In the genomic region with DNA sequence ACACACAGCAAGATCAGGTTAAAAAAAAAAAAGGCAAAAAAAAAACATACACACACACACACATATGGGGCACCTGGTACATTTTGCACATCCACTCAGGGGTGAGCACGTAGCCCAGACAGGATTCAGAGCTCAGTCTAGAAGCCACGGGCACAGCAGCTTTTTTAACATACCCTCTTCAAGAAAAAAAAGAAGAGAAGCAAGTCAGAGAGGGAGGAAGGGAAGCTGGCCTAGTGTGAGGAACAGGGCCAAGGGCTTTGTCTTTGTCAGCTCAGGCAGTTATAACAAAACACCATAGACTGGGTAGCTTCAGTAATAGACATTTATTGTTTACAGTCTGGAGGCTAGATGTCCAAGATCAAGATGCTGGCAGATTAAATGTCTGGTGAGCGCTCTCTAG, we compare ENCODE assay signal across 10 cellular contexts. TPM values are rescaled to one million over a fixed set of nuclear protein-coding genes. Genes with fewer than 3 reads are reported as not detected.
DNase-seq lines count a peak whose midpoint lies in the region; ATAC-seq and TF ChIP-seq lines count a peak whose summit lies in the region.
"Had no signal": no experiment of that assay in that cellular context is flagged by ENCODE, and none has a peak within 500 bp of the region (broad histone marks: within the 10 kb centered on the region; RNA-seq: fewer than 3 reads in every experiment).

No MANE protein-coding gene starts in this region.

- peaks cover 41% of the 10 kb centered on the region for H3K36me3 ChIP-seq in RWPE2 (ENCODE audit: low read depth)
- peaks cover 0 to 7% (median 2%) of the 10 kb centered on the region in 4 donors for H3K36me3 ChIP-seq in sigmoid colon

- intact Hi-C loops in sigmoid colon (cut with DNase I) = loop anchor here (10.0 kb wide), 1 partner anchor 949 kb away; a partner anchor contains a TSS

- H3K4me3 ChIP-seq in RWPE2 (ENCODE audit: severe bottlenecking) (no peak overlapping the region), sigmoid colon (no peak overlapping the region)

- H3K9me3 ChIP-seq in RWPE2 (ENCODE audit: severe bottlenecking) (no peaks in the 10 kb centered on the region), sigmoid colon (no peaks in the 10 kb centered on the region)

- H3K27ac Mint-ChIP-seq in effector memory CD8-positive, alpha-beta T cell = peak overlapping the region; percentile 92 to 96

- peaks cover 25% of the 10 kb centered on the region for H3K36me3 Mint-ChIP-seq in effector memory CD8-positive, alpha-beta T cell (ENCODE audit: insufficient read depth)

- H3K27ac ChIP-seq in RWPE2 (ENCODE audit: poor library complexity, severe bottlenecking) (peak overlapping the region; percentile 99), sigmoid colon (peak overlapping the region; percentile 97 to 100 (median 100))

- 59 to 78% methylated on average over 3 of the region's 3 CpGs for WGBS in sigmoid colon, 2 donors

- H3K4me1 Mint-ChIP-seq in effector memory CD8-positive, alpha-beta T cell (ENCODE audit: low read depth in 2 of 2) = peaks cover 19 to 32% of the 10 kb centered on the region in 2 donors

- H3K4me1 ChIP-seq in RWPE2 (ENCODE audit: insufficient read depth, poor library complexity, severe bottlenecking) (peaks cover 23% of the 10 kb centered on the region), sigmoid colon (peaks cover 0 to 68% (median 65%) of the 10 kb centered on the region in 4 donors)

- no peaks in the 10 kb centered on the region for H3K9me3 Mint-ChIP-seq in effector memory CD8-positive, alpha-beta T cell

- TF ChIP-seq POLR2A in sigmoid colon (IDR thresholded peaks at IDR 0.05) = no peak

- TF ChIP-seq CTCF in RWPE2 (IDR thresholded peaks at IDR 0.05; ENCODE audit: poor library complexity, severe bottlenecking) = no peak
- no peak for TF ChIP-seq CTCF in sigmoid colon (IDR thresholded peaks at IDR 0.05)

- DNase-seq in H4 (ENCODE audit: low spot score) (peak; percentile 17), RWPE2 (ENCODE audit: low spot score) (no peak), sigmoid colon (peak; percentile 85), NCI-H2107 (lab: John Stamatoyannopoulos, UW) (no peak), NCI-H146 (lab: John Stamatoyannopoulos, UW) (no peak)
- DNase-seq in effector memory CD8-positive, alpha-beta T cell = no peak
- DNase-seq: activated CD4-positive, CD25-positive, alpha-beta regulatory T cell treated with anti-CD3 and anti-CD28 coated beads, Interleukin-2, amount 50 U/mL, for 72 hours; NCI-H774 had no signal

- no peaks in the 10 kb centered on the region for H3K27me3 Mint-ChIP-seq in effector memory CD8-positive, alpha-beta T cell

- ATAC-seq in RWPE2 (ENCODE audit: low read depth) = no peak
- ATAC-seq in effector memory CD8-positive, alpha-beta T cell (replicated peaks) = no peak
- ATAC-seq in HG02571 (IDR thresholded peaks at IDR 0.05; ENCODE audit: unreplicated experiment) = no peak
- ATAC-seq: left lobe of liver had no signal

- TF ChIP-seq EP300 in sigmoid colon (IDR thresholded peaks at IDR 0.05) = peak in 3 of 4 donors; percentile 40 to 79 (median 78)

- H3K27me3 ChIP-seq in RWPE2 (ENCODE audit: insufficient read depth, poor library complexity, severe bottlenecking) (no peaks in the 10 kb centered on the region), sigmoid colon (no peaks in the 10 kb centered on the region)

- no peak overlapping the region for H3K4me3 Mint-ChIP-seq in effector memory CD8-positive, alpha-beta T cell

RNA-seq across cellular contexts. Expression of a gene that starts 2.3 kb away (rescaled TPM):
- 975 and 1,019 TPM in 2 replicates for total RNA-seq in H4 (2014; rRNA removed; shearing (Covaris generic))
- 100 to 1,000 TPM; 222 to 826 (median 353) TPM for total RNA-seq in sigmoid colon
- 100 to 1,000 TPM; 313 to 464 (median 374) TPM for polyA plus RNA-seq in sigmoid colon

RNA-seq across cellular contexts. Expression of a gene that starts 37.7 kb away (rescaled TPM):
- 134 and 136 TPM in 2 replicates for total RNA-seq in H4 (2014; rRNA removed; shearing (Covaris generic))
- total RNA-seq in sigmoid colon = 10 to 100 TPM; 32.8 to 43.9 (median 34.9) TPM
- 100 to 1,000 TPM in 1 of 3 donors, 10 to 100 TPM in 2; 64.3 to 126 (median 79.4) TPM for polyA plus RNA-seq in sigmoid colon

Comparison
In these comparisons a context has a peak if more than half of its experiments do, and no peak if none do; other contexts are left out.
1. DNase-seq: peak in H4 (single experiment) and sigmoid colon (single experiment); none in RWPE2 (single experiment), effector memory CD8-positive, alpha-beta T cell (0 of 3), NCI-H2107 (single experiment) and NCI-H146 (single experiment).